ENCODE assay signal across 9 cellular contexts in genomic region chr19:10604460-10604980, GRCh38. TPM values are rescaled to one million over a fixed set of nuclear protein-coding genes. Genes with fewer than 3 reads are reported as not detected.
A peak's percentile ranks its signal among the peaks of the same experiment; 100 is the strongest.
DNase-seq lines count a peak whose midpoint lies in the region; ATAC-seq, FAIRE-seq and TF ChIP-seq lines count a peak whose summit lies in the region.
"Had no signal": no experiment of that assay in that cellular context is flagged by ENCODE, and none has a peak within 500 bp of the region (broad histone marks: within the 10 kb centered on the region; RNA-seq: fewer than 3 reads in every experiment).

No MANE protein-coding gene starts in this region.

- H3K27ac ChIP-seq in HUES48 (ENCODE audit: low read depth, low read length) (peak overlapping the region; percentile 90), GM12878 (ENCODE audit: control insufficient read depth, insufficient read depth) (peak overlapping the region; percentile 98), muscle layer of duodenum (ENCODE audit: low read length) (peak overlapping the region; percentile 33)

- H3K9ac ChIP-seq in HUES48 (ENCODE audit: low read depth, low read length) (no peak overlapping the region), GM12878 (ENCODE audit: control insufficient read depth, insufficient read depth, low read length) (peak overlapping the region; percentile 96)

- FAIRE-seq in GM12878 (lab: Jason Lieb, UNC), result peak; percentile 44
- FAIRE-seq: endometrium had no signal

- CTCF ChIA-PET in GM10248 (lab: Yijun Ruan, JAX), result interaction anchor here (1.2 to 5.3 kb wide), 7 partner anchors 24 to 188 kb away, joined by 3 to 26 read pairs (median 5); no protein-coding TSS in a partner anchor
- CTCF ChIA-PET in GM12878 (lab: Yijun Ruan, JAX), result interaction anchor here (0.5 to 4.7 kb wide), 11 partner anchors 10 to 346 kb away, joined by 3 to 57 read pairs (median 3); no protein-coding TSS in a partner anchor

- peak; percentile 63 for ATAC-seq in GM12878
- no peak for ATAC-seq in HG02870 (IDR thresholded peaks at IDR 0.05; ENCODE audit: unreplicated experiment)

- no peaks in the 10 kb centered on the region for H3K27me3 ChIP-seq in HUES48 (ENCODE audit: control insufficient read depth, insufficient read depth, low read length)
- H3K27me3 ChIP-seq in GM12878 (replicated peaks in 1 of 2; ENCODE audit: control insufficient read depth in 2 of 2, insufficient read depth in 2 of 2, low read length in 1 of 2), result no peaks in the 10 kb centered on the region
- no peaks in the 10 kb centered on the region for H3K27me3 ChIP-seq in muscle layer of duodenum (ENCODE audit: low read depth, low read length)

- H4K20me1 ChIP-seq in GM12878 (ENCODE audit: control insufficient read depth, insufficient read depth), result no peaks in the 10 kb centered on the region

- H2AFZ ChIP-seq in GM12878 (ENCODE audit: control insufficient read depth, low read depth, low read length), result peak overlapping the region; percentile 57

- H3K36me3 ChIP-seq in HUES48 (ENCODE audit: control insufficient read depth, insufficient read depth, low read length) (no peaks in the 10 kb centered on the region), GM12878 (ENCODE audit: control insufficient read depth in 2 of 2, insufficient read depth in 2 of 2, low read length in 1 of 2) (no peaks in the 10 kb centered on the region), muscle layer of duodenum (ENCODE audit: control insufficient read depth in 1 of 2, insufficient read depth in 2 of 2, low read length in 2 of 2) (peaks cover 0 to 9% of the 10 kb centered on the region in 2 donors)

- H3K4me2 ChIP-seq in GM12878 (ENCODE audit: control insufficient read depth, insufficient read depth), result peak overlapping the region; percentile 92

- WGBS in GM12878 (ENCODE audit: insufficient coverage, insufficient replicate concordance, low lambda C conversion rate, missing lambda C conversion rate), result 0% methylated on average over 9 of the region's 9 CpGs

- no TSS peak for BruUV-seq in GM12878 (replicated peaks; lab: Mats Ljungman, UMichigan)

- SMC1A ChIA-PET in GM12878 (lab: Charles Lee; ENCODE audit: uncharacterized antibody, unreplicated experiment), result interaction anchor here (0.8 to 3.8 kb wide), 13 partner anchors 9 to 166 kb away, joined by 3 to 34 read pairs (median 5); no protein-coding TSS in a partner anchor

- POLR2A ChIA-PET in GM10248 (lab: Yijun Ruan, JAX), result interaction anchor here (0.6 kb wide), 1 partner anchor 924 kb away, joined by 3 read pairs; no protein-coding TSS in a partner anchor
- POLR2A ChIA-PET in GM12878 (lab: Charles Lee), result interaction anchor here (0.7 to 5.5 kb wide), 17 partner anchors 9 to 366 kb away, joined by 3 to 43 read pairs (median 4); partner anchors contain the start of gene KRI1

- H3K9me3 ChIP-seq in HUES48 (ENCODE audit: control insufficient read depth, insufficient read depth, low read length) (no peaks in the 10 kb centered on the region), GM12878 (replicated peaks; ENCODE audit: control insufficient read depth, insufficient read depth, low read length) (no peaks in the 10 kb centered on the region), muscle layer of duodenum (ENCODE audit: control insufficient read depth in 1 of 2, low read length in 2 of 2) (no peaks in the 10 kb centered on the region)

- H3K79me2 ChIP-seq in GM12878 (ENCODE audit: control insufficient read depth, insufficient read depth, low read length), result peaks cover 38% of the 10 kb centered on the region

- TF ChIP-seq RAD21 in GM12878 (IDR thresholded peaks at IDR 0.05; ENCODE audit: insufficient read depth, low read depth, low read length), result no peak

- DNase-seq in GM10248 (ENCODE audit: extremely low spot score) (peak; percentile 64), GM12878 (ENCODE audit: low read depth, low spot score) (peak; percentile 52), DMS53 treated with DMSO at 0.1 percent for 48 hours (lab: John Stamatoyannopoulos, UW; ENCODE audit: unreplicated experiment) (no peak), COR-L47 (lab: John Stamatoyannopoulos, UW) (no peak), activated gamma-delta T cell (lab: John Stamatoyannopoulos, UW) (no peak)

- no peak for TF ChIP-seq CTCF in GM10248 (IDR thresholded peaks at IDR 0.05; ENCODE audit: control extremely low read depth, extremely low read depth, low read depth, missing control alignments)
- no peak for TF ChIP-seq CTCF in GM12878 (IDR thresholded peaks at IDR 0.05 in 2 of 3, conservative IDR thresholded peaks at IDR 0.05 in 1 of 3; ENCODE audit: control insufficient read depth in 2 of 3, extremely low read depth in 1 of 3, insufficient read depth in 1 of 3, low read depth in 3 of 3, low read length in 3 of 3)

- H3K4me3 ChIP-seq in HUES48 (ENCODE audit: low read depth, low read length) (no peak overlapping the region), GM12878 (peak overlapping the region; percentile 98), muscle layer of duodenum (ENCODE audit: low read depth in 1 of 2, low read length in 2 of 2) (peak overlapping the region in 1 of 2 donors; percentile 92)

- no peak for TF ChIP-seq EP300 in GM12878 (IDR thresholded peaks at IDR 0.05; ENCODE audit: borderline replicate concordance in 1 of 2, control insufficient read depth in 1 of 2, low read depth in 2 of 2, low read length in 2 of 2)

- peak; percentile 71; the same call in 1 of the 2 replicates for TF ChIP-seq POLR2A in GM12878 (IDR thresholded peaks at IDR 0.05; ENCODE audit: low read depth, low read length)

- RAD21 ChIA-PET in GM12878 (lab: Charles Lee; ENCODE audit: unreplicated experiment), result interaction anchor here (1.0 to 4.8 kb wide), 12 partner anchors 10 to 201 kb away, joined by 3 to 50 read pairs (median 6); partner anchors contain the start of gene QTRT1

- intact Hi-C loops in GM12878 (cut with micrococcal nuclease; ENCODE audit: unreplicated experiment), result loop anchor here (5.0 kb wide), 1 partner anchor 38 kb away; no protein-coding TSS in a partner anchor

- H3K4me1 ChIP-seq in HUES48 (ENCODE audit: control insufficient read depth, insufficient read depth, low read length) (peaks cover 6% of the 10 kb centered on the region), GM12878 (ENCODE audit: control insufficient read depth, insufficient read depth, low read length) (peaks cover 20% of the 10 kb centered on the region), muscle layer of duodenum (ENCODE audit: control insufficient read depth in 1 of 2, insufficient read depth in 2 of 2, low read length in 2 of 2) (peaks cover 0 to 16% of the 10 kb centered on the region in 2 donors)

- in situ Hi-C loops in GM12878 (cut with MboI), result no loop called here

RNA-seq across cellular contexts. Expression of gene AP1M2, which starts 17.4 kb away (rescaled TPM):
- not detected in 2 replicates for total RNA-seq in GM12878 (2013; cell fraction: nucleolus; rRNA removed)
- total RNA-seq in GM12878 (2014; rRNA removed), result not detected in 2 replicates
- total RNA-seq in GM12878 (2014; rRNA removed; fragmentation: Illumina TruSeq; extraction: Trizol), result not detected in 2 replicates
- total RNA-seq in GM12878 (2021), result 0.21 and 0.72 TPM in 2 replicates
- not detected for polyA plus RNA-seq in GM12878 (2011; ENCODE audit: low read depth)
- polyA plus RNA-seq in GM12878 (2011; rRNA removed), result not detected in 2 replicates
- polyA plus RNA-seq in GM12878 (2011; cell fraction: cytosol; rRNA removed), result not detected in 2 replicates
- not detected in 2 replicates for polyA plus RNA-seq in GM12878 (2011; cell fraction: nucleus; rRNA removed)
- polyA plus RNA-seq in GM12878 (2012), result not detected in 2 replicates
- polyA plus RNA-seq in GM12878 (2014; fragmentation: Illumina TruSeq; extraction: Trizol), result not detected in 2 replicates
- polyA plus RNA-seq in GM12878 (2014; fragmentation: Nextera tagmentation; extraction: Ambion mirVana), result not detected
- not detected in 2 replicates for polyA plus RNA-seq in GM12878 (2014; rRNA removed)
- polyA plus RNA-seq in GM12878 (2016; fragmentation: Nextera tagmentation; extraction: Ambion mirVana), result not detected
- polyA minus RNA-seq in GM12878 (2011; rRNA and poly(A)+ RNA removed), result not detected in 2 replicates
- polyA minus RNA-seq in GM12878 (2011; cell fraction: cytosol; rRNA and poly(A)+ RNA removed), result 1.3 and 2.1 TPM in 2 replicates
- polyA minus RNA-seq in GM12878 (2011; cell fraction: nucleus; rRNA and poly(A)+ RNA removed), result 0.48 TPM in 1 of 2 replicates, not detected in the other

RNA-seq across cellular contexts. Expression of gene SLC44A2, which starts 20.8 kb away (rescaled TPM):
- total RNA-seq in GM12878 (2013; cell fraction: nucleolus; rRNA removed), result 44.5 and 46.6 TPM in 2 replicates
- total RNA-seq in GM12878 (2014; rRNA removed), result 18.0 TPM in 2 replicates
- total RNA-seq in GM12878 (2014; rRNA removed; fragmentation: Illumina TruSeq; extraction: Trizol), result 9.8 and 11.0 TPM in 2 replicates
- total RNA-seq in GM12878 (2021), result 45.3 and 48.4 TPM in 2 replicates
- polyA plus RNA-seq in GM12878 (2011; ENCODE audit: low read depth), result 35.0 TPM
- polyA plus RNA-seq in GM12878 (2011; rRNA removed), result 32.3 and 51.3 TPM in 2 replicates
- polyA plus RNA-seq in GM12878 (2011; cell fraction: cytosol; rRNA removed), result 58.8 and 71.6 TPM in 2 replicates
- polyA plus RNA-seq in GM12878 (2011; cell fraction: nucleus; rRNA removed), result 95.0 and 120 TPM in 2 replicates
- 53.3 and 76.7 TPM in 2 replicates for polyA plus RNA-seq in GM12878 (2012)
- polyA plus RNA-seq in GM12878 (2014; fragmentation: Illumina TruSeq; extraction: Trizol), result 41.9 and 45.0 TPM in 2 replicates
- 1 to 10 TPM; 3.0 to 3.3 TPM for polyA plus RNA-seq in GM12878 (2014; fragmentation: Nextera tagmentation; extraction: Ambion mirVana)
- polyA plus RNA-seq in GM12878 (2014; rRNA removed), result 31.6 and 33.0 TPM in 2 replicates
- polyA plus RNA-seq in GM12878 (2016; fragmentation: Nextera tagmentation; extraction: Ambion mirVana), result 10 to 100 TPM; 26.7 to 26.9 TPM
- polyA minus RNA-seq in GM12878 (2011; rRNA and poly(A)+ RNA removed), result 53.9 and 67.1 TPM in 2 replicates
- 24.6 and 26.8 TPM in 2 replicates for polyA minus RNA-seq in GM12878 (2011; cell fraction: cytosol; rRNA and poly(A)+ RNA removed)
- polyA minus RNA-seq in GM12878 (2011; cell fraction: nucleus; rRNA and poly(A)+ RNA removed), result 22.5 and 27.9 TPM in 2 replicates

RNA-seq across cellular contexts. Expression of gene CDKN2D, which starts 35.7 kb away (rescaled TPM):
- 1.3 and 1.9 TPM in 2 replicates for total RNA-seq in GM12878 (2013; cell fraction: nucleolus; rRNA removed)
- total RNA-seq in GM12878 (2014; rRNA removed), result 3.4 TPM in 2 replicates
- 7.6 and 8.5 TPM in 2 replicates for total RNA-seq in GM12878 (2014; rRNA removed; fragmentation: Illumina TruSeq; extraction: Trizol)
- total RNA-seq in GM12878 (2021), result 10.2 and 11.0 TPM in 2 replicates
- 4.1 TPM for polyA plus RNA-seq in GM12878 (2011; ENCODE audit: low read depth)
- polyA plus RNA-seq in GM12878 (2011; rRNA removed), result 11.9 and 17.0 TPM in 2 replicates
- 19.5 and 28.1 TPM in 2 replicates for polyA plus RNA-seq in GM12878 (2011; cell fraction: cytosol; rRNA removed)
- polyA plus RNA-seq in GM12878 (2011; cell fraction: nucleus; rRNA removed), result 11.9 and 14.9 TPM in 2 replicates
- polyA plus RNA-seq in GM12878 (2012), result 11.9 and 14.9 TPM in 2 replicates
- polyA plus RNA-seq in GM12878 (2014; fragmentation: Illumina TruSeq; extraction: Trizol), result 3.6 and 5.2 TPM in 2 replicates
- polyA plus RNA-seq in GM12878 (2014; fragmentation: Nextera tagmentation; extraction: Ambion mirVana), result 1 to 10 TPM in 1 of 2 experiments, under 1 TPM in 1; 0.53 to 4.9 TPM
- 17.2 and 18.0 TPM in 2 replicates for polyA plus RNA-seq in GM12878 (2014; rRNA removed)
- polyA plus RNA-seq in GM12878 (2016; fragmentation: Nextera tagmentation; extraction: Ambion mirVana), result 1 to 10 TPM; 5.9 to 9.3 TPM
- 5.3 and 8.3 TPM in 2 replicates for polyA minus RNA-seq in GM12878 (2011; rRNA and poly(A)+ RNA removed)
- polyA minus RNA-seq in GM12878 (2011; cell fraction: cytosol; rRNA and poly(A)+ RNA removed), result 2.9 and 5.2 TPM in 2 replicates
- 1.7 and 1.8 TPM in 2 replicates for polyA minus RNA-seq in GM12878 (2011; cell fraction: nucleus; rRNA and poly(A)+ RNA removed)

RNA-seq across cellular contexts. Expression of gene KRI1, which starts 38.7 kb away (rescaled TPM):
- 18.6 and 20.9 TPM in 2 replicates for total RNA-seq in GM12878 (2013; cell fraction: nucleolus; rRNA removed)
- total RNA-seq in GM12878 (2014; rRNA removed), result 25.3 and 31.0 TPM in 2 replicates
- 17.6 and 21.0 TPM in 2 replicates for total RNA-seq in GM12878 (2014; rRNA removed; fragmentation: Illumina TruSeq; extraction: Trizol)
- total RNA-seq in GM12878 (2021), result 32.7 and 36.2 TPM in 2 replicates
- polyA plus RNA-seq in GM12878 (2011; ENCODE audit: low read depth), result 10.2 TPM
- polyA plus RNA-seq in GM12878 (2011; rRNA removed), result 17.2 and 17.4 TPM in 2 replicates
- polyA plus RNA-seq in GM12878 (2011; cell fraction: cytosol; rRNA removed), result 12.3 and 17.7 TPM in 2 replicates
- polyA plus RNA-seq in GM12878 (2011; cell fraction: nucleus; rRNA removed), result 43.9 and 57.1 TPM in 2 replicates
- 18.6 and 27.4 TPM in 2 replicates for polyA plus RNA-seq in GM12878 (2012)
- polyA plus RNA-seq in GM12878 (2014; fragmentation: Illumina TruSeq; extraction: Trizol), result 21.9 and 24.7 TPM in 2 replicates
- 1 to 10 TPM in 1 of 2 experiments, under 1 TPM in 1; 0.98 to 3.4 TPM for polyA plus RNA-seq in GM12878 (2014; fragmentation: Nextera tagmentation; extraction: Ambion mirVana)
- 42.5 and 42.6 TPM in 2 replicates for polyA plus RNA-seq in GM12878 (2014; rRNA removed)
- polyA plus RNA-seq in GM12878 (2016; fragmentation: Nextera tagmentation; extraction: Ambion mirVana), result 10 to 100 TPM; 24.7 to 27.4 TPM
- 5.3 and 7.0 TPM in 2 replicates for polyA minus RNA-seq in GM12878 (2011; rRNA and poly(A)+ RNA removed)
- polyA minus RNA-seq in GM12878 (2011; cell fraction: cytosol; rRNA and poly(A)+ RNA removed), result 8.0 and 9.6 TPM in 2 replicates
- polyA minus RNA-seq in GM12878 (2011; cell fraction: nucleus; rRNA and poly(A)+ RNA removed), result 12.5 and 24.5 TPM in 2 replicates

RNA-seq across cellular contexts. Expression of gene ILF3, which starts 49.6 kb away (rescaled TPM):
- 214 and 243 TPM in 2 replicates for total RNA-seq in GM12878 (2013; cell fraction: nucleolus; rRNA removed)
- total RNA-seq in GM12878 (2014; rRNA removed), result 100 and 112 TPM in 2 replicates
- 109 and 112 TPM in 2 replicates for total RNA-seq in GM12878 (2014; rRNA removed; fragmentation: Illumina TruSeq; extraction: Trizol)
- total RNA-seq in GM12878 (2021), result 354 and 383 TPM in 2 replicates
- 91.1 TPM for polyA plus RNA-seq in GM12878 (2011; ENCODE audit: low read depth)
- polyA plus RNA-seq in GM12878 (2011; rRNA removed), result 106 and 178 TPM in 2 replicates
- polyA plus RNA-seq in GM12878 (2011; cell fraction: cytosol; rRNA removed), result 116 and 136 TPM in 2 replicates
- 323 and 436 TPM in 2 replicates for polyA plus RNA-seq in GM12878 (2011; cell fraction: nucleus; rRNA removed)
- 139 and 213 TPM in 2 replicates for polyA plus RNA-seq in GM12878 (2012)
- 180 and 253 TPM in 2 replicates for polyA plus RNA-seq in GM12878 (2014; fragmentation: Illumina TruSeq; extraction: Trizol)
- 10 to 100 TPM; 28.1 to 38.1 TPM for polyA plus RNA-seq in GM12878 (2014; fragmentation: Nextera tagmentation; extraction: Ambion mirVana)
- polyA plus RNA-seq in GM12878 (2014; rRNA removed), result 175 and 191 TPM in 2 replicates
- polyA plus RNA-seq in GM12878 (2016; fragmentation: Nextera tagmentation; extraction: Ambion mirVana), result 100 to 1,000 TPM; 205 TPM
- polyA minus RNA-seq in GM12878 (2011; rRNA and poly(A)+ RNA removed), result 111 and 131 TPM in 2 replicates
- polyA minus RNA-seq in GM12878 (2011; cell fraction: cytosol; rRNA and poly(A)+ RNA removed), result 59.6 and 68.8 TPM in 2 replicates
- 70.6 and 125 TPM in 2 replicates for polyA minus RNA-seq in GM12878 (2011; cell fraction: nucleus; rRNA and poly(A)+ RNA removed)

Comparison
In these comparisons a context has a peak if more than half of its experiments do, and no peak if none do; other contexts are left out.
1. DNase-seq: peak in GM10248 (single experiment) and GM12878 (single experiment); none in DMS53 treated with DMSO at 0.1 percent for 48 hours (single experiment), COR-L47 (single experiment) and activated gamma-delta T cell (single experiment).
2. H3K27ac ChIP-seq: peak in every context shown above with its lines; median percentile 98 in GM12878; 90 in HUES48; 33 in muscle layer of duodenum.